Comparison of ENCODE assay signal across 15 cellular contexts in genomic region chr11:73176892-73177155, GRCh38. TPM values are rescaled to one million over a fixed set of nuclear protein-coding genes. Genes with fewer than 3 reads are reported as not detected.
DNase-seq lines count a peak whose midpoint lies in the region; ATAC-seq and TF ChIP-seq lines count a peak whose summit lies in the region.
"Had no signal": no experiment of that assay in that cellular context is flagged by ENCODE, and none has a peak within 500 bp of the region (broad histone marks: within the 10 kb centered on the region; RNA-seq: fewer than 3 reads in every experiment).

No MANE protein-coding gene starts in this region.

- DNase-seq in heart left ventricle, result no peak
- DNase-seq in left cardiac atrium, result no peak
- DNase-seq in body of pancreas, result no peak
- no peak for DNase-seq in tibial nerve (ENCODE audit: low spot score in 2 of 2)
- no peak for DNase-seq in NCI-H2029 treated with DMSO at 0.1 percent for 48 hours (lab: John Stamatoyannopoulos, UW)
- DNase-seq in putamen (ENCODE audit: low spot score), result no peak
- DNase-seq in mucosa of descending colon, result no peak
- DNase-seq: activated gamma-delta T cell; effector CD8-positive, alpha-beta T cell; thyroid gland had no signal

- H3K4me1 ChIP-seq in heart left ventricle (peaks cover 16 to 82% (median 50%) of the 10 kb centered on the region in 12 donors), body of pancreas (peaks cover 46% of the 10 kb centered on the region), muscle layer of duodenum (ENCODE audit: control insufficient read depth in 1 of 2, insufficient read depth in 2 of 2, low read length in 2 of 2) (peaks cover 6 to 25% of the 10 kb centered on the region in 2 donors), tibial nerve (peaks cover 0 to 36% (median 14%) of the 10 kb centered on the region in 4 donors), mucosa of descending colon (ENCODE audit: low read depth) (peaks cover 8% of the 10 kb centered on the region)

- no peak for TF ChIP-seq EP300 in tibial nerve (IDR thresholded peaks at IDR 0.05)

- 90 to 97% methylated on average over 1 of the region's 1 CpG; no CpG with 5 or more reads in 2 of the 4 donors for WGBS in heart left ventricle, 4 donors
- 88 to 100% methylated on average over 1 of the region's 1 CpG for WGBS in body of pancreas, 2 donors
- WGBS in tibial nerve, 2 donors, result 75 to 95% methylated on average over 1 of the region's 1 CpG

- TF ChIP-seq POLR2A in heart left ventricle (IDR thresholded peaks at IDR 0.05) (no peak), body of pancreas (IDR thresholded peaks at IDR 0.05) (no peak), tibial nerve (IDR thresholded peaks at IDR 0.05) (no peak)

- ATAC-seq in heart left ventricle (no peak), left cardiac atrium (no peak), body of pancreas (no peak), mucosa of descending colon (no peak)

- intact Hi-C loops in heart left ventricle (cut with DNase I) (loop anchor here (1.0 to 10.0 kb wide), 11 partner anchors 34 to 455 kb away; partner anchors contain the start of gene FCHSD2 (in 6 of the 10)), left cardiac atrium (cut with DNase I) (loop anchor here (5.0 to 10.0 kb wide), 3 partner anchors 250 to 452 kb away; no protein-coding TSS in a partner anchor), body of pancreas (cut with DNase I) (loop anchor here (5.0 to 10.0 kb wide), 2 partner anchors 252 to 345 kb away; no protein-coding TSS in a partner anchor), mucosa of descending colon (cut with DNase I, micrococcal nuclease) (no loop called here)

- TF ChIP-seq CTCF in heart left ventricle (IDR thresholded peaks at IDR 0.05), result no peak
- TF ChIP-seq CTCF in body of pancreas (IDR thresholded peaks at IDR 0.05), result no peak
- TF ChIP-seq CTCF in tibial nerve (IDR thresholded peaks at IDR 0.05), result no peak
- TF ChIP-seq CTCF in mucosa of descending colon (IDR thresholded peaks at IDR 0.05), result no peak

- H3K4me3 ChIP-seq in heart left ventricle (no peak overlapping the region), body of pancreas (no peak overlapping the region), muscle layer of duodenum (ENCODE audit: low read depth in 1 of 2, low read length in 2 of 2) (no peak overlapping the region), tibial nerve (no peak overlapping the region), mucosa of descending colon (no peak overlapping the region)
- H3K4me3 ChIP-seq: SK-N-MC, thyroid gland had no signal

- H3K27ac ChIP-seq in heart left ventricle (peak overlapping the region; percentile 53 to 95 (median 83)), body of pancreas (peak overlapping the region in 3 of 4 donors; percentile 5 to 72 (median 61)), muscle layer of duodenum (ENCODE audit: low read length) (peak overlapping the region; percentile 10), tibial nerve (peak overlapping the region in 3 of 4 donors; percentile 54 to 79 (median 66))
- H3K27ac ChIP-seq: SK-N-MC had no signal

- H3K9me3 ChIP-seq in heart left ventricle (no peaks in the 10 kb centered on the region), body of pancreas (no peaks in the 10 kb centered on the region), muscle layer of duodenum (ENCODE audit: control insufficient read depth in 1 of 2, low read length in 2 of 2) (no peaks in the 10 kb centered on the region), tibial nerve (no peaks in the 10 kb centered on the region), mucosa of descending colon (no peaks in the 10 kb centered on the region)
- H3K9me3 ChIP-seq: thyroid gland had no signal

- H3K27me3 ChIP-seq in heart left ventricle, result no peaks in the 10 kb centered on the region
- H3K27me3 ChIP-seq in body of pancreas, result no peaks in the 10 kb centered on the region
- H3K27me3 ChIP-seq in muscle layer of duodenum (ENCODE audit: low read depth, low read length), result no peaks in the 10 kb centered on the region
- no peaks in the 10 kb centered on the region for H3K27me3 ChIP-seq in tibial nerve
- H3K27me3 ChIP-seq: thyroid gland had no signal

- H3K36me3 ChIP-seq in heart left ventricle (no peaks in the 10 kb centered on the region), body of pancreas (replicated peaks in 1 of 2; ENCODE audit: insufficient read depth in 1 of 2, low read depth in 2 of 2) (no peaks in the 10 kb centered on the region), muscle layer of duodenum (ENCODE audit: control insufficient read depth in 1 of 2, insufficient read depth in 2 of 2, low read length in 2 of 2) (no peaks in the 10 kb centered on the region), tibial nerve (no peaks in the 10 kb centered on the region), mucosa of descending colon (ENCODE audit: low read depth) (no peaks in the 10 kb centered on the region)
- H3K36me3 ChIP-seq: thyroid gland had no signal

RNA-seq across cellular contexts. Expression of gene FCHSD2, which starts 34.7 kb away (rescaled TPM):
- total RNA-seq in heart left ventricle (10 to 100 TPM; 15.3 to 61.1 (median 40.3) TPM), left cardiac atrium (10 to 100 TPM; 36.0 to 48.0 TPM), body of pancreas (1 to 10 TPM; 7.3 to 8.0 TPM), tibial nerve (10 to 100 TPM; 19.5 to 29.1 (median 22.8) TPM), mucosa of descending colon (10 to 100 TPM; 15.7 to 41.6 (median 21.6) TPM)
- 10 to 100 TPM in 1 of 2 donors, 1 to 10 TPM in 1; 9.9 to 23.8 TPM for polyA plus RNA-seq in heart left ventricle

RNA-seq across cellular contexts. Expression of gene P2RY2, which starts 41.3 kb away (rescaled TPM):
- total RNA-seq in heart left ventricle (10 to 100 TPM; 10.2 to 28.3 (median 14.7) TPM), left cardiac atrium (10 to 100 TPM; 12.0 to 16.5 TPM), body of pancreas (1 to 10 TPM; 2.0 to 2.1 TPM), tibial nerve (1 to 10 TPM; 4.5 to 7.5 (median 6.7) TPM), mucosa of descending colon (10 to 100 TPM in 2 of 3 donors, 1 to 10 TPM in 1; 7.6 to 20.6 (median 14.5) TPM)
- 10 to 100 TPM in 1 of 2 donors, 1 to 10 TPM in 1; 8.5 to 20.0 TPM for polyA plus RNA-seq in heart left ventricle
- total RNA-seq: G401, H4, osteocyte had no signal

Comparison
In these comparisons a context has a peak if more than half of its experiments do, and no peak if none do; other contexts are left out.
1. H3K27ac ChIP-seq: peak in every context shown above with its lines; median percentile 83 in heart left ventricle; 66 in tibial nerve; 61 in body of pancreas; 10 in muscle layer of duodenum.
2. intact Hi-C loops: an anchor here in heart left ventricle (1.0 to 10.0 kb wide), left cardiac atrium (5.0 to 10.0 kb wide) and body of pancreas (5.0 to 10.0 kb wide); none called in mucosa of descending colon.